10 cellular contexts compared by ENCODE assay signal in genomic region chr1:1034438-1034759, GRCh38. TPM values are rescaled to one million over a fixed set of nuclear protein-coding genes. Genes with fewer than 3 reads are reported as not detected.
DNase-seq lines count a peak whose midpoint lies in the region; ATAC-seq lines count a peak whose summit lies in the region.
"Had no signal": no experiment of that assay in that cellular context is flagged by ENCODE, and none has a peak within 500 bp of the region (broad histone marks: within the 10 kb centered on the region; RNA-seq: fewer than 3 reads in every experiment).

No MANE protein-coding gene starts in this region.

- H3K9me3 ChIP-seq in ectodermal cell (ENCODE audit: control insufficient read depth, low read length): no peaks in the 10 kb centered on the region

- intact Hi-C loops in left ventricle myocardium superior (cut with micrococcal nuclease) (no loop called here), Right ventricle myocardium inferior (cut with DNase I) (no loop called here)

- H3K4me3 Mint-ChIP-seq in stimulated activated naive CD8-positive, alpha-beta T cell treated with anti-CD3 and anti-CD28 coated beads, Interleukin-15, amount 100 ng/mL, for 72 hours: peak overlapping the region; percentile 82 to 89

- DNase-seq in left ventricle myocardium superior (no peak), Right ventricle myocardium inferior (ENCODE audit: missing footprints) (no peak)
- DNase-seq in stimulated activated naive CD8-positive, alpha-beta T cell treated with anti-CD3 and anti-CD28 coated beads, Interleukin-15, amount 100 ng/mL, for 72 hours: no peak
- DNase-seq: NCI-H187 treated with DMSO at 0.1 percent for 48 hours had no signal

- peak overlapping the region; percentile 80 to 94 for H3K27ac Mint-ChIP-seq in stimulated activated naive CD8-positive, alpha-beta T cell treated with anti-CD3 and anti-CD28 coated beads, Interleukin-15, amount 100 ng/mL, for 72 hours

- H3K36me3 ChIP-seq in ectodermal cell (ENCODE audit: control insufficient read depth, insufficient read depth, low read length): peaks cover 3% of the 10 kb centered on the region

- peak overlapping the region; percentile 44 for H3K4me3 ChIP-seq in ectodermal cell (ENCODE audit: insufficient read depth, low read depth, low read length)

- peaks cover 36% of the 10 kb centered on the region for H3K27me3 Mint-ChIP-seq in stimulated activated naive CD8-positive, alpha-beta T cell treated with anti-CD3 and anti-CD28 coated beads, Interleukin-15, amount 100 ng/mL, for 72 hours

- peaks cover 42% of the 10 kb centered on the region for H3K27me3 ChIP-seq in ectodermal cell (ENCODE audit: control insufficient read depth, insufficient read depth, low read length, poor library complexity, severe bottlenecking)

- peaks cover 30% of the 10 kb centered on the region for H3K4me1 ChIP-seq in ectodermal cell (ENCODE audit: control insufficient read depth, insufficient read depth, low read length)

- ATAC-seq in left ventricle myocardium superior: peak; percentile 3
- ATAC-seq in Right ventricle myocardium inferior: no peak
- ATAC-seq in stimulated activated naive CD8-positive, alpha-beta T cell treated with anti-CD3 and anti-CD28 coated beads, Interleukin-15, amount 100 ng/mL, for 72 hours: peak; percentile 1
- no peak for ATAC-seq in HG03139 (IDR thresholded peaks at IDR 0.05; ENCODE audit: unreplicated experiment)
- ATAC-seq in GM21381 (IDR thresholded peaks at IDR 0.05; ENCODE audit: unreplicated experiment): no peak

- no peaks in the 10 kb centered on the region for H3K9me3 Mint-ChIP-seq in stimulated activated naive CD8-positive, alpha-beta T cell treated with anti-CD3 and anti-CD28 coated beads, Interleukin-15, amount 100 ng/mL, for 72 hours

- WGBS in ectodermal cell, 2 experiments: 44 to 52% methylated on average over 28 of the region's 28 CpGs

- H3K4me1 Mint-ChIP-seq in stimulated activated naive CD8-positive, alpha-beta T cell treated with anti-CD3 and anti-CD28 coated beads, Interleukin-15, amount 100 ng/mL, for 72 hours: peaks cover 57% of the 10 kb centered on the region

- H3K27ac ChIP-seq in ectodermal cell (ENCODE audit: insufficient read depth, low read depth, low read length, poor library complexity, severe bottlenecking): no peak overlapping the region

RNA-seq across cellular contexts. Expression of gene AGRN, which starts 14.5 kb away (rescaled TPM):
- 18.5 TPM for total RNA-seq in left ventricle myocardium superior
- 14.1 TPM for total RNA-seq in Right ventricle myocardium inferior
- polyA plus RNA-seq in ectodermal cell (2013, experiment 1 of 4): 156 TPM
- 193 TPM for polyA plus RNA-seq in ectodermal cell (2013, experiment 2 of 4)
- polyA plus RNA-seq in ectodermal cell (2013, experiment 3 of 4): 128 TPM
- 148 TPM for polyA plus RNA-seq in ectodermal cell (2013, experiment 4 of 4)

RNA-seq across cellular contexts. Expression of gene ISG15, which starts 21.1 kb away (rescaled TPM):
- total RNA-seq in left ventricle myocardium superior (16.4 TPM), Right ventricle myocardium inferior (19.2 TPM)
- polyA plus RNA-seq in ectodermal cell (2013, experiment 1 of 4): 43.1 TPM
- polyA plus RNA-seq in ectodermal cell (2013, experiment 2 of 4): 49.8 TPM
- 42.8 TPM for polyA plus RNA-seq in ectodermal cell (2013, experiment 3 of 4)
- 40.3 TPM for polyA plus RNA-seq in ectodermal cell (2013, experiment 4 of 4)

RNA-seq across cellular contexts. Expression of gene HES4, which starts 34.5 kb away (rescaled TPM):
- 39.4 TPM for total RNA-seq in left ventricle myocardium superior
- total RNA-seq in Right ventricle myocardium inferior: 36.7 TPM
- 23.1 TPM for polyA plus RNA-seq in ectodermal cell (2013, experiment 1 of 4)
- polyA plus RNA-seq in ectodermal cell (2013, experiment 2 of 4): 20.6 TPM
- 76.6 TPM for polyA plus RNA-seq in ectodermal cell (2013, experiment 3 of 4)
- 89.3 TPM for polyA plus RNA-seq in ectodermal cell (2013, experiment 4 of 4)

RNA-seq across cellular contexts. Expression of gene RNF223, which starts 39.7 kb away (rescaled TPM):
- total RNA-seq in left ventricle myocardium superior (not detected), Right ventricle myocardium inferior (not detected)
- not detected for polyA plus RNA-seq in ectodermal cell (2013, experiment 1 of 4)
- not detected for polyA plus RNA-seq in ectodermal cell (2013, experiment 2 of 4)
- polyA plus RNA-seq in ectodermal cell (2013, experiment 3 of 4): not detected
- not detected for polyA plus RNA-seq in ectodermal cell (2013, experiment 4 of 4)
- total RNA-seq: SK-MEL-5 had no signal
- polyA plus RNA-seq: BJ had no signal

RNA-seq across cellular contexts. Expression of gene PERM1, which starts 52.5 kb away (rescaled TPM):
- 187 TPM for total RNA-seq in left ventricle myocardium superior
- total RNA-seq in Right ventricle myocardium inferior: 174 TPM
- not detected for polyA plus RNA-seq in ectodermal cell (2013, experiment 1 of 4)
- not detected for polyA plus RNA-seq in ectodermal cell (2013, experiment 2 of 4)
- polyA plus RNA-seq in ectodermal cell (2013, experiment 3 of 4): not detected
- polyA plus RNA-seq in ectodermal cell (2013, experiment 4 of 4): not detected
- polyA plus RNA-seq: BJ, keratinocyte had no signal

Comparison
In these comparisons a context has a peak if more than half of its experiments do, and no peak if none do; other contexts are left out.
1. ATAC-seq: peak in left ventricle myocardium superior (single experiment) and stimulated activated naive CD8-positive, alpha-beta T cell treated with anti-CD3 and anti-CD28 coated beads, Interleukin-15, amount 100 ng/mL, for 72 hours (single experiment); none in Right ventricle myocardium inferior (single experiment), HG03139 (single experiment) and GM21381 (single experiment).